Comparison of ENCODE assay signal across 9 cellular contexts in genomic region chr19:45103625-45104319, GRCh38. TPM values are rescaled to one million over a fixed set of nuclear protein-coding genes. Genes with fewer than 3 reads are reported as not detected.
DNase-seq lines count a peak whose midpoint lies in the region; ATAC-seq and TF ChIP-seq lines count a peak whose summit lies in the region.
"Had no signal": no experiment of that assay in that cellular context is flagged by ENCODE, and none has a peak within 500 bp of the region (broad histone marks: within the 10 kb centered on the region; RNA-seq: fewer than 3 reads in every experiment).

No MANE protein-coding gene starts in this region.

- no peak overlapping the region for H3K4me3 Mint-ChIP-seq in stimulated activated naive CD8-positive, alpha-beta T cell treated with anti-CD3 and anti-CD28 coated beads, Interleukin-15, Interleukin-2, amounts not matched to agents 100 ng/mL and 50 ng/mL, for 24 hours

- no peak for DNase-seq in stimulated activated naive CD8-positive, alpha-beta T cell treated with anti-CD3 and anti-CD28 coated beads, Interleukin-15, Interleukin-2, amounts not matched to agents 100 U/mL and 50 U/mL, for 24 hours
- DNase-seq in kidney epithelial cell (ENCODE audit: low read depth) (no peak), dedifferentiated amniotic fluid mesenchymal stem cell (ENCODE audit: extremely low spot score) (no peak), NCI-H446 treated with DMSO at 0.1 percent for 48 hours (lab: John Stamatoyannopoulos, UW) (no peak)

- H3K36me3 Mint-ChIP-seq in stimulated activated naive CD8-positive, alpha-beta T cell treated with anti-CD3 and anti-CD28 coated beads, Interleukin-15, Interleukin-2, amounts not matched to agents 100 ng/mL and 50 ng/mL, for 24 hours (ENCODE audit: low read depth) = no peaks in the 10 kb centered on the region

- H3K27ac Mint-ChIP-seq in stimulated activated naive CD8-positive, alpha-beta T cell treated with anti-CD3 and anti-CD28 coated beads, Interleukin-15, Interleukin-2, amounts not matched to agents 100 ng/mL and 50 ng/mL, for 24 hours = peak overlapping the region; percentile 9

- no peak for TF ChIP-seq CTCF in VCaP (conservative IDR thresholded peaks at IDR 0.05)
- TF ChIP-seq CTCF in kidney epithelial cell (IDR thresholded peaks at IDR 0.05; ENCODE audit: insufficient read depth, low read length, poor library complexity, severe bottlenecking) = peak; percentile 31

- ATAC-seq in stimulated activated naive CD8-positive, alpha-beta T cell treated with anti-CD3 and anti-CD28 coated beads, Interleukin-15, Interleukin-2, amounts not matched to agents 100 U/mL and 50 U/mL, for 24 hours = no peak
- ATAC-seq in HG02759 (IDR thresholded peaks at IDR 0.05; ENCODE audit: unreplicated experiment) (no peak), HG02840 (IDR thresholded peaks at IDR 0.05; ENCODE audit: low FRiP score, unreplicated experiment) (no peak)

- no peaks in the 10 kb centered on the region for H3K27me3 ChIP-seq in kidney epithelial cell (ENCODE audit: control insufficient read depth, insufficient read depth, low read length)

- H3K4me3 ChIP-seq in kidney epithelial cell (ENCODE audit: low read depth, low read length) = no peak overlapping the region
- H3K4me3 ChIP-seq: thoracic aorta had no signal

- no peaks in the 10 kb centered on the region for H3K27me3 Mint-ChIP-seq in stimulated activated naive CD8-positive, alpha-beta T cell treated with anti-CD3 and anti-CD28 coated beads, Interleukin-15, Interleukin-2, amounts not matched to agents 100 ng/mL and 50 ng/mL, for 24 hours

- peaks cover 54% of the 10 kb centered on the region for H3K4me1 Mint-ChIP-seq in stimulated activated naive CD8-positive, alpha-beta T cell treated with anti-CD3 and anti-CD28 coated beads, Interleukin-15, Interleukin-2, amounts not matched to agents 100 ng/mL and 50 ng/mL, for 24 hours (ENCODE audit: low read depth)

- H3K9me3 Mint-ChIP-seq in stimulated activated naive CD8-positive, alpha-beta T cell treated with anti-CD3 and anti-CD28 coated beads, Interleukin-15, Interleukin-2, amounts not matched to agents 100 ng/mL and 50 ng/mL, for 24 hours = no peaks in the 10 kb centered on the region

- no peaks in the 10 kb centered on the region for H3K36me3 ChIP-seq in kidney epithelial cell (ENCODE audit: control insufficient read depth, insufficient read depth, low read length)
- H3K36me3 ChIP-seq: thoracic aorta had no signal

- H3K27ac ChIP-seq in VCaP = 0 out of 2 replicates have a peak overlapping the region, but pooled peaks have one; percentile 2
- H3K27ac ChIP-seq: thoracic aorta had no signal

RNA-seq across cellular contexts. Expression of gene PPP1R37, which starts 10.8 kb away (rescaled TPM):
- total RNA-seq in kidney epithelial cell = 36.5 and 52.0 TPM in 2 replicates

RNA-seq across cellular contexts. Expression of gene GEMIN7, which starts 24.7 kb away (rescaled TPM):
- 50.8 and 63.6 TPM in 2 replicates for total RNA-seq in kidney epithelial cell

RNA-seq across cellular contexts. Expression of gene ZNF296, which starts 27.5 kb away (rescaled TPM):
- 1.0 and 1.1 TPM in 2 replicates for total RNA-seq in kidney epithelial cell

RNA-seq across cellular contexts. Expression of gene NKPD1, which starts 57.0 kb away (rescaled TPM):
- total RNA-seq in kidney epithelial cell = 0.07 and 0.46 TPM in 2 replicates
